24 cellular contexts compared by ENCODE assay signal in genomic region chr6:3206339-3207015, GRCh38. TPM values are rescaled to one million over a fixed set of nuclear protein-coding genes. Genes with fewer than 3 reads are reported as not detected.
A peak's percentile ranks its signal among the peaks of the same experiment; 100 is the strongest.
DNase-seq lines count a peak whose midpoint lies in the region; ATAC-seq, FAIRE-seq and TF ChIP-seq lines count a peak whose summit lies in the region.
"Had no signal": no experiment of that assay in that cellular context is flagged by ENCODE, and none has a peak within 500 bp of the region (broad histone marks: within the 10 kb centered on the region; RNA-seq: fewer than 3 reads in every experiment).

No MANE protein-coding gene starts in this region.

- H3K79me2 ChIP-seq in mammary epithelial cell (ENCODE audit: insufficient read depth, low read length) (no peaks in the 10 kb centered on the region), astrocyte (ENCODE audit: insufficient read depth, low read length) (no peaks in the 10 kb centered on the region)

- TF ChIP-seq POLR2A in breast epithelium (IDR thresholded peaks at IDR 0.05), result no peak
- no peak for TF ChIP-seq POLR2A in Peyer's patch (IDR thresholded peaks at IDR 0.05)

- H3K4me1 ChIP-seq in mammary epithelial cell (ENCODE audit: insufficient read depth, low read length) (peaks cover 33% of the 10 kb centered on the region), breast epithelium (peaks cover 0 to 6% of the 10 kb centered on the region in 2 donors), astrocyte (ENCODE audit: insufficient read depth, low read length) (peaks cover 32% of the 10 kb centered on the region), mesenchymal stem cell (ENCODE audit: control insufficient read depth, insufficient read depth, low read depth, low read length) (peaks cover 6% of the 10 kb centered on the region), Peyer's patch (peaks cover 0 to 4% (median 0%) of the 10 kb centered on the region in 4 donors)

- dilution Hi-C loops in mammary epithelial cell (cut with HindIII; ENCODE audit: low sequenced_read_pairs), result no loop called here

- H3K9me3 ChIP-seq in mammary epithelial cell (replicated peaks; ENCODE audit: insufficient read depth, low read length) (no peaks in the 10 kb centered on the region), breast epithelium (no peaks in the 10 kb centered on the region), astrocyte (ENCODE audit: insufficient read depth, low read depth, low read length) (no peaks in the 10 kb centered on the region), mesenchymal stem cell (ENCODE audit: control insufficient read depth, low read length) (no peaks in the 10 kb centered on the region), Peyer's patch (no peaks in the 10 kb centered on the region)
- H3K9me3 ChIP-seq: sigmoid colon, stomach had no signal

- H2BK120ac ChIP-seq in mesenchymal stem cell (ENCODE audit: low read depth, low read length), result no peak overlapping the region

- 89% methylated on average over 7 of the region's 7 CpGs for WGBS in mammary epithelial cell (ENCODE audit: low coverage, missing lambda C conversion rate)
- WGBS in mesenchymal stem cell, result 82% methylated on average over 5 of the region's 7 CpGs

- H3K4ac ChIP-seq in mesenchymal stem cell (ENCODE audit: low read depth in 1 of 2, low read length in 2 of 2), result no peak overlapping the region

- H3K36me3 Mint-ChIP-seq in astrocyte (ENCODE audit: low read depth, unreplicated experiment), result peaks cover 3% of the 10 kb centered on the region
- H3K36me3 Mint-ChIP-seq: type B pancreatic cell had no signal

- no peak overlapping the region for H3K14ac ChIP-seq in mesenchymal stem cell (ENCODE audit: low read length in 2 of 2)

- H2BK12ac ChIP-seq in mesenchymal stem cell (ENCODE audit: low read length in 2 of 2), result no peak overlapping the region

- ATAC-seq in GM18868 (IDR thresholded peaks at IDR 0.05; ENCODE audit: unreplicated experiment) (no peak), HG03108 (IDR thresholded peaks at IDR 0.05; ENCODE audit: unreplicated experiment) (no peak)
- ATAC-seq: activated CD8-positive, alpha-beta memory T cell treated with anti-CD3 and anti-CD28 coated beads, Interleukin-2, amount 10 ng/mL, durations not matched to agents 7 days and 5 days; effector memory CD8-positive, alpha-beta T cell; SK-N-SH treated with all-trans-retinoic acid at 6 μM for 48 hours had no signal

- intact Hi-C loops in mammary epithelial cell (cut with micrococcal nuclease), result loop anchor here (5.0 kb wide), 1 partner anchor 204 kb away; no protein-coding TSS in a partner anchor
- intact Hi-C loops in breast epithelium (cut with DNase I; ENCODE audit: low total_unique reads), result no loop called here

- BruUV-seq in mammary epithelial cell (replicated peaks; lab: Mats Ljungman, UMichigan), result no TSS peak

- no peaks in the 10 kb centered on the region for H3K27me3 ChIP-seq in mammary epithelial cell (ENCODE audit: insufficient read depth, low read length)
- H3K27me3 ChIP-seq in breast epithelium, result no peaks in the 10 kb centered on the region
- H3K27me3 ChIP-seq in astrocyte (ENCODE audit: insufficient read depth, low read length), result no peaks in the 10 kb centered on the region
- peaks cover 0 to 13% of the 10 kb centered on the region in 2 experiments for H3K27me3 ChIP-seq in mesenchymal stem cell (ENCODE audit: control insufficient read depth in 1 of 2, insufficient read depth in 1 of 2, low read length in 2 of 2)
- H3K27me3 ChIP-seq in Peyer's patch, result no peaks in the 10 kb centered on the region
- H3K27me3 ChIP-seq: sigmoid colon had no signal

- no peaks in the 10 kb centered on the region for H3K27me3 Mint-ChIP-seq in astrocyte (ENCODE audit: low read depth, unreplicated experiment)

- in situ Hi-C loops in mammary epithelial cell (cut with MboI; ENCODE audit: low sequenced_read_pairs in 2 of 2), result loop anchor here in 1 of 2 donors (5.0 kb wide), 1 partner anchor 49 kb away; the partner anchor contains the start of gene TUBB2A

- H3K27ac ChIP-seq in mammary epithelial cell (ENCODE audit: insufficient read depth, low read depth, low read length) (peak overlapping the region; percentile 57), breast epithelium (no peak overlapping the region), astrocyte (ENCODE audit: low read depth, low read length) (no peak overlapping the region), mesenchymal stem cell (ENCODE audit: low read length, poor library complexity, severe bottlenecking) (no peak overlapping the region), Peyer's patch (no peak overlapping the region)
- H3K27ac ChIP-seq: sigmoid colon, stomach, VCaP had no signal

- peaks cover 44% of the 10 kb centered on the region for H3K4me1 Mint-ChIP-seq in astrocyte (ENCODE audit: low read depth, unreplicated experiment)

- CTCF ChIA-PET in mammary epithelial cell (lab: Charles Lee; ENCODE audit: low non-redundant PET), result no interaction called here

- H2AFZ ChIP-seq in mammary epithelial cell (ENCODE audit: low read depth, low read length) (no peak overlapping the region), astrocyte (ENCODE audit: low read depth, low read length) (no peak overlapping the region), mesenchymal stem cell (ENCODE audit: low read depth, low read length) (no peak overlapping the region)

- H2BK5ac ChIP-seq in mesenchymal stem cell (ENCODE audit: low read depth, low read length, poor library complexity, severe bottlenecking), result no peak overlapping the region

- H2BK15ac ChIP-seq in mesenchymal stem cell (ENCODE audit: low read depth, poor library complexity, severe bottlenecking), result no peak overlapping the region

- peak overlapping the region; percentile 58 for H2AK5ac ChIP-seq in mesenchymal stem cell (ENCODE audit: low read length, severe bottlenecking)

- peak in 1 of 2 donors; percentile 15 for TF ChIP-seq CTCF in mammary epithelial cell (conservative IDR thresholded peaks at IDR 0.05 in 1 of 2, IDR thresholded peaks at IDR 0.05 in 1 of 2; ENCODE audit: extremely low read depth in 1 of 2, insufficient read depth in 1 of 2, low read depth in 1 of 2, low read length in 2 of 2)
- no peak for TF ChIP-seq CTCF in breast epithelium (IDR thresholded peaks at IDR 0.05)
- TF ChIP-seq CTCF in astrocyte (IDR thresholded peaks at IDR 0.05; ENCODE audit: insufficient read depth, low read depth, low read length), result no peak
- no peak for TF ChIP-seq CTCF in Peyer's patch (IDR thresholded peaks at IDR 0.05)

- no peak overlapping the region for H3K4me3 Mint-ChIP-seq in astrocyte (ENCODE audit: unreplicated experiment)
- H3K4me3 Mint-ChIP-seq: activated CD4-positive, alpha-beta T cell treated with anti-CD3 and anti-CD28 coated beads, Interleukin-2, amount 10 ng/mL, durations not matched to agents 7 days and 5 days; activated CD8-positive, alpha-beta memory T cell treated with anti-CD3 and anti-CD28 coated beads, Interleukin-2, amount 10 ng/mL, durations not matched to agents 7 days and 5 days; activated naive CD4-positive, alpha-beta T cell treated with anti-CD3 and anti-CD28 coated beads for 36 hours; CD8-positive, alpha-beta memory T cell; effector memory CD8-positive, alpha-beta T cell; type B pancreatic cell had no signal

- H3K79me1 ChIP-seq in mesenchymal stem cell (replicated peaks; ENCODE audit: low read length, poor library complexity, severe bottlenecking), result no peaks in the 10 kb centered on the region

- no peak for DNase-seq in mammary epithelial cell
- DNase-seq in breast epithelium (ENCODE audit: low spot score in 2 of 2), result no peak
- DNase-seq in astrocyte (ENCODE audit: low read depth), result no peak
- DNase-seq in mesenchymal stem cell, result no peak
- DNase-seq in Peyer's patch, result no peak
- DNase-seq in DMS53 (lab: John Stamatoyannopoulos, UW), result no peak
- DNase-seq: activated CD4-positive, alpha-beta T cell treated with anti-CD3 and anti-CD28 coated beads, Interleukin-2, amount 10 ng/mL, durations not matched to agents 7 days and 5 days; activated CD8-positive, alpha-beta memory T cell treated with anti-CD3 and anti-CD28 coated beads, Interleukin-2, amount 10 ng/mL, durations not matched to agents 7 days and 5 days; activated naive CD4-positive, alpha-beta T cell treated with anti-CD3 and anti-CD28 coated beads for 36 hours; CD8-positive, alpha-beta memory T cell; DMS153; effector memory CD8-positive, alpha-beta T cell; islet precursor cell; NCI-H2029 treated with DMSO at 0.1 percent for 48 hours; nephron progenitor cell; sigmoid colon; stomach had no signal

- no peak for FAIRE-seq in astrocyte (lab: Jason Lieb, UNC)
- FAIRE-seq: G401.6, GM18507 had no signal

- H3K4me3 ChIP-seq in mammary epithelial cell (replicated peaks in 1 of 3; ENCODE audit: insufficient read depth in 1 of 3, low read depth in 2 of 3, low read length in 3 of 3) (no peak overlapping the region), breast epithelium (no peak overlapping the region), astrocyte (ENCODE audit: insufficient read depth, low read depth, low read length) (no peak overlapping the region), mesenchymal stem cell (ENCODE audit: insufficient read depth in 1 of 2, low read depth in 1 of 2, low read length in 2 of 2) (no peak overlapping the region), Peyer's patch (no peak overlapping the region)
- H3K4me3 ChIP-seq: sigmoid colon, stomach had no signal

- no peak overlapping the region for H4K91ac ChIP-seq in mesenchymal stem cell (ENCODE audit: low read length)

- H3K18ac ChIP-seq in mesenchymal stem cell (ENCODE audit: low read depth in 1 of 2, low read length in 2 of 2), result no peak overlapping the region

- H3K36me3 ChIP-seq in mammary epithelial cell (ENCODE audit: insufficient read depth, low read length), result no peaks in the 10 kb centered on the region
- no peaks in the 10 kb centered on the region for H3K36me3 ChIP-seq in breast epithelium
- H3K36me3 ChIP-seq in astrocyte (ENCODE audit: insufficient read depth, low read length), result no peaks in the 10 kb centered on the region
- no peaks in the 10 kb centered on the region for H3K36me3 ChIP-seq in mesenchymal stem cell (ENCODE audit: control insufficient read depth in 1 of 2, insufficient read depth in 2 of 2, low read depth in 1 of 2, low read length in 2 of 2)
- H3K36me3 ChIP-seq in Peyer's patch, result no peaks in the 10 kb centered on the region
- H3K36me3 ChIP-seq: sigmoid colon, stomach had no signal

- no peak overlapping the region for H3K9ac ChIP-seq in mammary epithelial cell (ENCODE audit: insufficient read depth, low read length)
- no peak overlapping the region for H3K9ac ChIP-seq in astrocyte (ENCODE audit: low read length)
- H3K9ac ChIP-seq in mesenchymal stem cell (ENCODE audit: low read length), result no peak overlapping the region

- no peaks in the 10 kb centered on the region for H4K20me1 ChIP-seq in mammary epithelial cell (ENCODE audit: insufficient read depth, low read length)
- no peaks in the 10 kb centered on the region for H4K20me1 ChIP-seq in astrocyte (ENCODE audit: insufficient read depth, low read length)

- no peak overlapping the region for H4K8ac ChIP-seq in mesenchymal stem cell (ENCODE audit: low read length)

- H3K27ac Mint-ChIP-seq in astrocyte (ENCODE audit: unreplicated experiment), result peak overlapping the region; percentile 60
- H3K27ac Mint-ChIP-seq: activated CD4-positive, alpha-beta T cell treated with anti-CD3 and anti-CD28 coated beads, Interleukin-2, amount 10 ng/mL, durations not matched to agents 7 days and 5 days; activated CD8-positive, alpha-beta memory T cell treated with anti-CD3 and anti-CD28 coated beads, Interleukin-2, amount 10 ng/mL, durations not matched to agents 7 days and 5 days; activated naive CD4-positive, alpha-beta T cell treated with anti-CD3 and anti-CD28 coated beads for 36 hours; effector memory CD8-positive, alpha-beta T cell; nephron progenitor cell; type B pancreatic cell had no signal

- H3K23ac ChIP-seq in mesenchymal stem cell (ENCODE audit: low read length in 2 of 2), result no peak overlapping the region

- no peaks in the 10 kb centered on the region for H3K9me3 Mint-ChIP-seq in astrocyte (ENCODE audit: unreplicated experiment)
- H3K9me3 Mint-ChIP-seq: activated naive CD4-positive, alpha-beta T cell treated with anti-CD3 and anti-CD28 coated beads for 36 hours; effector memory CD8-positive, alpha-beta T cell had no signal

- no peak overlapping the region for H3K4me2 ChIP-seq in mammary epithelial cell (ENCODE audit: insufficient read depth, low read depth, low read length)
- H3K4me2 ChIP-seq in astrocyte (ENCODE audit: low read length), result no peak overlapping the region
- no peak overlapping the region for H3K4me2 ChIP-seq in mesenchymal stem cell (ENCODE audit: low read length, poor library complexity, severe bottlenecking)

RNA-seq across cellular contexts. Expression of gene TUBB2B, which starts 21.0 kb away (rescaled TPM):
- 10 to 100 TPM in 1 of 2 donors, 1 to 10 TPM in 1; 3.1 to 31.8 TPM for total RNA-seq in mammary epithelial cell
- polyA plus RNA-seq in mammary epithelial cell, result 5.7 TPM
- 3.5 TPM for polyA minus RNA-seq in mammary epithelial cell
- 1 to 10 TPM; 4.2 to 7.5 (median 7.3) TPM for total RNA-seq in breast epithelium
- 124 and 144 TPM in 2 replicates for total RNA-seq in astrocyte
- polyA plus RNA-seq in mesenchymal stem cell (2013, experiment 1 of 2), result 24.5 TPM
- 25.5 TPM for polyA plus RNA-seq in mesenchymal stem cell (2013, experiment 2 of 2)
- 1 to 10 TPM; 2.4 to 7.4 (median 4.5) TPM for total RNA-seq in Peyer's patch
- total RNA-seq: activated CD4-positive, alpha-beta T cell treated with anti-CD3 and anti-CD28 coated beads, Interleukin-2, amount 10 ng/mL, durations not matched to agents 7 days and 5 days; activated CD8-positive, alpha-beta memory T cell treated with anti-CD3 and anti-CD28 coated beads, Interleukin-2, amount 10 ng/mL, durations not matched to agents 7 days and 5 days had no signal

RNA-seq across cellular contexts. Expression of gene TUBB2A, which starts 49.1 kb away (rescaled TPM):
- total RNA-seq in mammary epithelial cell, result 100 to 1,000 TPM in 1 of 2 donors, 10 to 100 TPM in 1; 70.2 to 214 TPM
- polyA plus RNA-seq in mammary epithelial cell, result 122 TPM
- polyA minus RNA-seq in mammary epithelial cell, result 85.7 TPM
- 10 to 100 TPM; 27.8 to 43.6 (median 36.0) TPM for total RNA-seq in breast epithelium
- 390 and 401 TPM in 2 replicates for total RNA-seq in astrocyte
- 99.8 TPM for polyA plus RNA-seq in mesenchymal stem cell (2013, experiment 1 of 2)
- 98.2 TPM for polyA plus RNA-seq in mesenchymal stem cell (2013, experiment 2 of 2)
- total RNA-seq in Peyer's patch, result 10 to 100 TPM; 13.2 to 61.6 (median 47.6) TPM

RNA-seq across cellular contexts. Expression of gene PSMG4, which starts 52.3 kb away (rescaled TPM):
- total RNA-seq in mammary epithelial cell, result 10 to 100 TPM; 14.3 to 29.9 TPM
- 26.1 TPM for polyA plus RNA-seq in mammary epithelial cell
- polyA minus RNA-seq in mammary epithelial cell, result 6.7 TPM
- total RNA-seq in breast epithelium, result 10 to 100 TPM; 24.3 to 26.9 (median 24.6) TPM
- total RNA-seq in astrocyte, result 22.2 and 23.4 TPM in 2 replicates
- 24.6 TPM for polyA plus RNA-seq in mesenchymal stem cell (2013, experiment 1 of 2)
- 26.0 TPM for polyA plus RNA-seq in mesenchymal stem cell (2013, experiment 2 of 2)
- 10 to 100 TPM in 3 of 4 donors, 1 to 10 TPM in 1; 6.6 to 16.8 (median 15.9) TPM for total RNA-seq in Peyer's patch
